1 cellular context compared by ENCODE assay signal in genomic region chr3:112086018-112086854, GRCh38.
A peak's percentile ranks its signal among the peaks of the same experiment; 100 is the strongest.
TF ChIP-seq lines count a peak whose summit lies in the region.

C3orf52 (plus strand) TSS chr3:112086389; CDS start chr3:112086408, 19 bp downstream.

TF ChIP-seq in GM12878, 131 proteins besides CTCF, POLR2A, EP300 and RAD21 (continued from another document):
- TF ChIP-seq BCL3 (IDR thresholded peaks at IDR 0.05; ENCODE audit: borderline replicate concordance, insufficient read depth, low read depth, low read length, poor library complexity, severe bottlenecking): no peak
- TF ChIP-seq E4F1 (IDR thresholded peaks at IDR 0.05; ENCODE audit: borderline replicate concordance, partially characterized antibody): no peak
- TF ChIP-seq ZSCAN29 (IDR thresholded peaks at IDR 0.05): no peak
- no peak for TF ChIP-seq TCF3 (IDR thresholded peaks at IDR 0.05; ENCODE audit: borderline replicate concordance, insufficient read depth, low read depth, low read length)
- TF ChIP-seq MTA2 (IDR thresholded peaks at IDR 0.05; ENCODE audit: low read depth): no peak
- 0 out of 2 replicates have a peak, but pooled peaks have one; percentile 33 for TF ChIP-seq MAX (IDR thresholded peaks at IDR 0.05; ENCODE audit: low read depth, low read length)
- no peak for TF ChIP-seq ZZZ3 (IDR thresholded peaks at IDR 0.05; ENCODE audit: control insufficient read depth, insufficient read length, low read depth)
